Comparison of ENCODE assay signal across 9 cellular contexts in genomic region chr15:55402707-55403106, GRCh38. TPM values are rescaled to one million over a fixed set of nuclear protein-coding genes. Genes with fewer than 3 reads are reported as not detected.
DNase-seq lines count a peak whose midpoint lies in the region; ATAC-seq and TF ChIP-seq lines count a peak whose summit lies in the region.
"Had no signal": no experiment of that assay in that cellular context is flagged by ENCODE, and none has a peak within 500 bp of the region (broad histone marks: within the 10 kb centered on the region; RNA-seq: fewer than 3 reads in every experiment).

No MANE protein-coding gene starts in this region.

- no peaks in the 10 kb centered on the region for H3K9me3 ChIP-seq in SU-DHL-6 (ENCODE audit: insufficient read depth, low read length)
- H3K9me3 ChIP-seq in liver (ENCODE audit: control insufficient read depth in 4 of 4, low read length in 3 of 4) = no peaks in the 10 kb centered on the region

- peaks cover 4% of the 10 kb centered on the region for H3K9me3 Mint-ChIP-seq in glutamatergic neuron (ENCODE audit: unreplicated experiment)

- ATAC-seq in GM21529 (IDR thresholded peaks at IDR 0.05; ENCODE audit: unreplicated experiment) = peak; percentile 43

- peaks cover 12% of the 10 kb centered on the region for H3K4me1 Mint-ChIP-seq in glutamatergic neuron (ENCODE audit: low read depth, unreplicated experiment)

- peak; percentile 24 for DNase-seq in GM03348 (ENCODE audit: low spot score)
- DNase-seq in NK-92 (lab: John Stamatoyannopoulos, UW; ENCODE audit: unreplicated experiment) = no peak
- DNase-seq in activated effector memory CD4-positive, alpha-beta T cell treated with anti-CD3 and anti-CD28 coated beads, Interleukin-2, amount 50 U/mL, for 16 hours = no peak
- DNase-seq in NCI-H510A treated with DMSO at 0.1 percent for 48 hours (lab: John Stamatoyannopoulos, UW) = no peak
- no peak for DNase-seq in glutamatergic neuron

- H3K36me3 ChIP-seq in SU-DHL-6 (ENCODE audit: low read length) (no peaks in the 10 kb centered on the region), liver (ENCODE audit: control insufficient read depth in 4 of 4, insufficient read depth in 3 of 4, low read depth in 1 of 4, low read length in 3 of 4) (no peaks in the 10 kb centered on the region)

- no peaks in the 10 kb centered on the region for H3K9me2 ChIP-seq in SU-DHL-6 (replicated peaks; ENCODE audit: insufficient read depth, low read length)

- no peaks in the 10 kb centered on the region for H3K27me3 ChIP-seq in SU-DHL-6 (ENCODE audit: low read length)
- H3K27me3 ChIP-seq in liver (ENCODE audit: control insufficient read depth in 4 of 4, insufficient read depth in 4 of 4, low read length in 3 of 4) = no peaks in the 10 kb centered on the region

- H3K4me3 ChIP-seq in SU-DHL-6 (ENCODE audit: insufficient read depth, low read length, poor library complexity, severe bottlenecking) (no peak overlapping the region), liver (ENCODE audit: low read depth in 1 of 3, low read length in 3 of 3) (no peak overlapping the region)

- peaks cover 8 to 36% (median 22%) of the 10 kb centered on the region in 4 donors for H3K4me1 ChIP-seq in liver (ENCODE audit: control insufficient read depth in 4 of 4, insufficient read depth in 4 of 4, low read length in 3 of 4)

- no peak overlapping the region for H3K27ac Mint-ChIP-seq in glutamatergic neuron (ENCODE audit: unreplicated experiment)

- H4K20me1 ChIP-seq in SU-DHL-6 (ENCODE audit: low read depth, low read length) = no peaks in the 10 kb centered on the region

- H3K4me2 ChIP-seq in SU-DHL-6 (ENCODE audit: low read depth, low read length, poor library complexity, severe bottlenecking) = peak overlapping the region; percentile 39

- H3K4me3 Mint-ChIP-seq in glutamatergic neuron (ENCODE audit: unreplicated experiment) = no peak overlapping the region
- H3K4me3 Mint-ChIP-seq: neural crest cell had no signal

- TF ChIP-seq CTCF in SU-DHL-6 (IDR thresholded peaks at IDR 0.05; ENCODE audit: insufficient read depth, low read length, poor library complexity, severe bottlenecking) = no peak
- no peak for TF ChIP-seq CTCF in liver (IDR thresholded peaks at IDR 0.05; ENCODE audit: low read depth, low read length, missing input control)
- TF ChIP-seq CTCF in glutamatergic neuron (IDR thresholded peaks at IDR 0.05; ENCODE audit: partially characterized antibody, unreplicated experiment) = no peak

- no peaks in the 10 kb centered on the region for H3F3A ChIP-seq in SU-DHL-6 (ENCODE audit: insufficient read depth)

- no peak for TF ChIP-seq RAD21 in liver (IDR thresholded peaks at IDR 0.05)

- H3K27me3 Mint-ChIP-seq in glutamatergic neuron (ENCODE audit: unreplicated experiment) = peaks cover 4% of the 10 kb centered on the region

- no peaks in the 10 kb centered on the region for H3K79me2 ChIP-seq in SU-DHL-6 (ENCODE audit: insufficient read depth, low read length)

- H3K36me3 Mint-ChIP-seq in glutamatergic neuron (ENCODE audit: unreplicated experiment) = no peaks in the 10 kb centered on the region

- H2AFZ ChIP-seq in SU-DHL-6 (ENCODE audit: low read depth, low read length, severe bottlenecking) = no peak overlapping the region

- H3K27ac ChIP-seq in SU-DHL-6 (ENCODE audit: low read depth, low read length) (no peak overlapping the region), liver (ENCODE audit: low read depth in 1 of 2, low read length in 2 of 2) (peak overlapping the region; percentile 59 to 69)

- H3K9ac ChIP-seq in SU-DHL-6 (ENCODE audit: low read length) (no peak overlapping the region), liver (ENCODE audit: low read depth in 1 of 2, low read length in 2 of 2) (no peak overlapping the region)

TF ChIP-seq in liver, 16 proteins besides CTCF, POLR2A, EP300 and RAD21:
- TF ChIP-seq RXRA (IDR thresholded peaks at IDR 0.05) (peak in 1 of 2 donors; percentile 18), TAF1 (conservative IDR thresholded peaks at IDR 0.05) (peak; percentile 46), JUND (IDR thresholded peaks at IDR 0.05) (peak in 1 of 2 donors; percentile 29), HNF4A (conservative IDR thresholded peaks at IDR 0.05) (peak; percentile 63 to 74), FOXA2 (IDR thresholded peaks at IDR 0.05) (no peak), HNF4G (IDR thresholded peaks at IDR 0.05) (peak; percentile 43), REST (IDR thresholded peaks at IDR 0.05) (no peak), FOXA1 (IDR thresholded peaks at IDR 0.05) (no peak), SP1 (IDR thresholded peaks at IDR 0.05) (peak; percentile 52), EGR1 (IDR thresholded peaks at IDR 0.05; ENCODE audit: low read depth in 2 of 2) (no peak)
TF ChIP-seq in liver: peak in this region for 6.

RNA-seq across cellular contexts. Expression of gene CCPG1, which starts 5.5 kb away (rescaled TPM):
- total RNA-seq in liver = 10 to 100 TPM; 21.5 to 89.1 TPM
- 10 to 100 TPM; 35.0 to 71.4 TPM for polyA plus RNA-seq in liver
- 30.8 TPM for total RNA-seq in glutamatergic neuron (ENCODE audit: unreplicated experiment)

RNA-seq across cellular contexts. Expression of gene PIERCE2, which starts 5.6 kb away (rescaled TPM):
- total RNA-seq in liver (under 1 TPM in 1 of 2 donors, not detected in 1; 0.23 TPM), glutamatergic neuron (ENCODE audit: unreplicated experiment) (1.9 TPM)
- polyA plus RNA-seq in liver = under 1 TPM; 0.78 to 0.83 TPM
